In the genomic region with DNA sequence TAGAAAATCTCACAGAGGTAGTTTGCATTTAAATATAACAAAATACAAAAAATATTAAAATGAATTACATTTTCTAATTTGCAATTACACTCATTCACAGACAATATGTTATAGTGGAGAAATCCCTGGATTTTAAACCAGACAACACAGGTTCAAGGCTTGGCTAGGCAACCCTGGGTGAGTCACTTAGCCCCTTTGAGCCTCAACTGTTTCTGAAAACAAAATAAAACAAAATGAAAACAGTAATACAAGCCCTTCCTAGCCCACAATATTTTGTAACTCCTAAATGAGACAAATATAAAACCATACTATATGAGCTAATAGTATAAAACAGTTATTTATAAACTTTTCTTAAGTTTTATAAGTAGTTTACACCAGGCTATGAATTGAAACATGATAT, we compare ENCODE assay signal across 1 cellular context.
TF ChIP-seq lines count a peak whose summit lies in the region.

No MANE protein-coding gene starts in this region.

TF ChIP-seq in IMR-90, 13 proteins besides CTCF, POLR2A, EP300 and RAD21:
- no peak for TF ChIP-seq MAZ (IDR thresholded peaks at IDR 0.05; ENCODE audit: borderline replicate concordance, low read depth, low read length)
- no peak for TF ChIP-seq RFX5 (IDR thresholded peaks at IDR 0.05; ENCODE audit: low read depth, low read length)
- TF ChIP-seq CEBPB (IDR thresholded peaks at IDR 0.05; ENCODE audit: low read depth, low read length) = no peak
- TF ChIP-seq NFE2L2 (IDR thresholded peaks at IDR 0.05; ENCODE audit: low read depth, low read length) = no peak
- TF ChIP-seq MAFK (IDR thresholded peaks at IDR 0.05; ENCODE audit: low read depth, low read length) = no peak
- TF ChIP-seq, protein P1, sequence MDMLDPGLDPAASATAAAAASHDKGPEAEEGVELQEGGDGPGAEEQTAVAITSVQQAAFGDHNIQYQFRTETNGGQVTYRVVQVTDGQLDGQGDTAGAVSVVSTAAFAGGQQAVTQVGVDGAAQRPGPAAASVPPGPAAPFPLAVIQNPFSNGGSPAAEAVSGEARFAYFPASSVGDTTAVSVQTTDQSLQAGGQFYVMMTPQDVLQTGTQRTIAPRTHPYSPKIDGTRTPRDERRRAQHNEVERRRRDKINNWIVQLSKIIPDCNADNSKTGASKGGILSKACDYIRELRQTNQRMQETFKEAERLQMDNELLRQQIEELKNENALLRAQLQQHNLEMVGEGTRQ (IDR thresholded peaks at IDR 0.05; ENCODE audit: low read depth, low read length) = no peak
- TF ChIP-seq MXI1 (IDR thresholded peaks at IDR 0.05; ENCODE audit: borderline replicate concordance, low read depth, low read length) = no peak
- TF ChIP-seq FOS (IDR thresholded peaks at IDR 0.05; ENCODE audit: low read depth, low read length) = no peak
- TF ChIP-seq, protein P2, sequence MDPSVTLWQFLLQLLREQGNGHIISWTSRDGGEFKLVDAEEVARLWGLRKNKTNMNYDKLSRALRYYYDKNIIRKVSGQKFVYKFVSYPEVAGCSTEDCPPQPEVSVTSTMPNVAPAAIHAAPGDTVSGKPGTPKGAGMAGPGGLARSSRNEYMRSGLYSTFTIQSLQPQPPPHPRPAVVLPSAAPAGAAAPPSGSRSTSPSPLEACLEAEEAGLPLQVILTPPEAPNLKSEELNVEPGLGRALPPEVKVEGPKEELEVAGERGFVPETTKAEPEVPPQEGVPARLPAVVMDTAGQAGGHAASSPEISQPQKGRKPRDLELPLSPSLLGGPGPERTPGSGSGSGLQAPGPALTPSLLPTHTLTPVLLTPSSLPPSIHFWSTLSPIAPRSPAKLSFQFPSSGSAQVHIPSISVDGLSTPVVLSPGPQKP (IDR thresholded peaks at IDR 0.05; ENCODE audit: borderline replicate concordance, low read depth, low read length) = no peak
- no peak for TF ChIP-seq SMC3 (IDR thresholded peaks at IDR 0.05; ENCODE audit: low read depth, low read length)
- no peak for TF ChIP-seq CHD1 (IDR thresholded peaks at IDR 0.05; ENCODE audit: low read depth, low read length)
- no peak for TF ChIP-seq BHLHE40 (IDR thresholded peaks at IDR 0.05; ENCODE audit: low read depth, low read length)
- TF ChIP-seq RCOR1 (IDR thresholded peaks at IDR 0.05; ENCODE audit: insufficient replicate concordance, low read length) = no peak
